In genomic region chr22:20261848-20262581, GRCh38 we compare ENCODE assay signal across 19 cellular contexts.
"Had no signal": no experiment of that assay in that cellular context is flagged by ENCODE, and none has a peak within 500 bp of the region (broad histone marks: within the 10 kb centered on the region; RNA-seq: fewer than 3 reads in every experiment).

No MANE protein-coding gene starts in this region.

- H3K27me3 ChIP-seq: right atrium auricular region, testis, tibial artery had no signal

- H3K27ac ChIP-seq: prostate gland, right atrium auricular region, stomach, testis, tibial artery had no signal

- H3K36me3 ChIP-seq: prostate gland, right atrium auricular region, stomach, tibial artery had no signal

- H3K4me2 ChIP-seq: smooth muscle cell had no signal

- H3K9me3 ChIP-seq: prostate gland, right atrium auricular region, stomach, testis, tibial artery had no signal

- H3K4me3 ChIP-seq: lung, prostate gland, right atrium auricular region, smooth muscle cell, stomach, testis, tibial artery had no signal

- ATAC-seq: left lobe of liver; natural killer cell; sciatic nerve; stimulated activated effector memory CD8-positive, alpha-beta T cell treated with anti-CD3 and anti-CD28 coated beads, Interleukin-12 subunit alpha, Interleukin-12 subunit beta, amount 100 ng/mL, for 72 hours had no signal

- DNase-seq: cortex of kidney; effector CD4-positive, alpha-beta T cell; head of caudate nucleus; kidney; natural killer cell; nucleus accumbens; stimulated activated CD4-positive, alpha-beta T cell treated with anti-CD3 and anti-CD28 coated beads, Interleukin-2, amount 100 ng/mL, for 24 hours; stimulated activated CD4-positive, alpha-beta T cell treated with anti-CD3 and anti-CD28 coated beads, Interleukin-4, amount 100 ng/mL, for 24 hours; stimulated activated naive CD4-positive, alpha-beta T cell treated with Interleukin-2 at 50 U/mL for 16 hours; stomach; testis; tibial artery had no signal

- H3K4me1 ChIP-seq: prostate gland, testis had no signal
